In the genomic region with DNA sequence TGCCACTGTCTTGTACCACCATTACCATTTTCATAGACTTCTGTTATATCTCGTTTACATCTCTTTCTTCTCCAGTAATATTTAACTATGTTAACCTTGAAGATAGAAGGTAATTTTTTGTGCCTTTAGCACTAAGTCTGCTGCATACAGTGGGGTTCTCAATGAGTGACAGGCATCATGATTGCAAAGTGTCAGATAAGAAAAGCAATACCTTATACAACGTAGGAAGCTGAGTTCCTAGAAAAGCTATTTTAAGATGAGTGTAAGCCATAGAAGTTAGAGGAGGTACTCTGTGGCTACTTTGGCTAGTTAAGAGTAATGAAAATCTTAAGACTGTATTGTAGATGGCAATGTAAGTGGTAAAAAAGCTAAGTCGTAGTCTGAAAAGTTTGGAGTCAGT, we compare ENCODE assay signal across 1 cellular context.
TF ChIP-seq lines count a peak whose summit lies in the region.

No MANE protein-coding gene starts in this region.

TF ChIP-seq in GM12891, 5 proteins besides CTCF, POLR2A, EP300 and RAD21:
- TF ChIP-seq POU2F2 (IDR thresholded peaks at IDR 0.05; ENCODE audit: low read depth, low read length) (no peak), TAF1 (IDR thresholded peaks at IDR 0.05; ENCODE audit: low read depth, low read length) (no peak), POLR2AphosphoS5 (IDR thresholded peaks at IDR 0.05; ENCODE audit: low read depth, low read length) (no peak), PAX5 (IDR thresholded peaks at IDR 0.05; ENCODE audit: insufficient read depth, low read length, severe bottlenecking) (no peak), SPI1 (IDR thresholded peaks at IDR 0.05; ENCODE audit: low read depth, low read length) (no peak)
TF ChIP-seq in GM12891: peak in this region for 0.
